ENCODE assay signal across 14 cellular contexts in the genomic region with DNA sequence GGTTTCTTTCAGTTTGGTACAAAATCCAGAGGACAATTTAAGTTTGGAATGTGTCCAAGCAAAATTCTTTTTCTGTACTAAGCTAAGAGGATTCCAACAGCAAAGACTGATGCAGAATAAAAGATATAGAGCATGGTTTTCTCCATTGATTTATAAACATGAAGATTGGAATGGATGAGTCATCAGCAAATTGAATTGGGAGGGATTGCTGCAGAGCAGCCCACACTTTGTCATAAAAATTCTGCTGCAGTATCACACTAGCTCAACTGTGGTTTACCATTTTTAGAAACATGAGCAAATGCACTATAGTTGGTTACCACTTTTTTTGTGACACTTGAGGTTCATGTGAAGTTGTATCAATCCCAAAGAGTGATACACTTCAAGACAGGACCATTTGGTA.
DNase-seq lines count a peak whose midpoint lies in the region; ATAC-seq lines count a peak whose summit lies in the region.
"Had no signal": no experiment of that assay in that cellular context is flagged by ENCODE, and none has a peak within 500 bp of the region (broad histone marks: within the 10 kb centered on the region; RNA-seq: fewer than 3 reads in every experiment).

No MANE protein-coding gene starts in this region.

- no peak overlapping the region for H3K4me3 Mint-ChIP-seq in stimulated activated naive CD8-positive, alpha-beta T cell treated with anti-CD3 and anti-CD28 coated beads, Interleukin-15, amount 100 ng/mL, for 72 hours
- H3K4me3 Mint-ChIP-seq: activated CD4-positive, alpha-beta T cell treated with anti-CD3 and anti-CD28 coated beads, Interleukin-2, amount 10 ng/mL, durations not matched to agents 7 days and 5 days; activated naive CD4-positive, alpha-beta T cell treated with anti-CD3 and anti-CD28 coated beads, Interleukin-2, amount 50 U/mL, for 24 hours had no signal

- H3K4me3 ChIP-seq in adipocyte (ENCODE audit: low read length), result no peak overlapping the region
- H3K4me3 ChIP-seq: thoracic aorta had no signal

- H3K27me3 ChIP-seq in adipocyte (replicated peaks; ENCODE audit: control insufficient read depth, insufficient read depth, low read length), result no peaks in the 10 kb centered on the region

- peaks cover 40% of the 10 kb centered on the region for H3K4me1 ChIP-seq in adipocyte (ENCODE audit: control insufficient read depth, insufficient read depth, low read length)

- no peaks in the 10 kb centered on the region for H3K4me1 Mint-ChIP-seq in stimulated activated naive CD8-positive, alpha-beta T cell treated with anti-CD3 and anti-CD28 coated beads, Interleukin-15, amount 100 ng/mL, for 72 hours
- H3K4me1 Mint-ChIP-seq: activated CD4-positive, alpha-beta T cell treated with anti-CD3 and anti-CD28 coated beads, Interleukin-2, amount 10 ng/mL, durations not matched to agents 7 days and 5 days; activated naive CD4-positive, alpha-beta T cell treated with anti-CD3 and anti-CD28 coated beads, Interleukin-2, amount 50 U/mL, for 24 hours had no signal

- no peaks in the 10 kb centered on the region for H3K36me3 ChIP-seq in adipocyte (ENCODE audit: control insufficient read depth, insufficient read depth, low read length, severe bottlenecking)
- H3K36me3 ChIP-seq: neutrophil, thoracic aorta had no signal

- DNase-seq in stimulated activated naive CD8-positive, alpha-beta T cell treated with anti-CD3 and anti-CD28 coated beads, Interleukin-15, amount 100 ng/mL, for 72 hours, result no peak
- no peak for DNase-seq in stimulated activated naive CD8-positive, alpha-beta T cell treated with anti-CD3 and anti-CD28 coated beads, Interleukin-15, Interleukin-2, amounts not matched to agents 100 U/mL and 50 U/mL, for 24 hours
- DNase-seq in adipocyte (ENCODE audit: low read depth), result peak; percentile 80
- peak; percentile 70 for DNase-seq in inferior parietal cortex (ENCODE audit: extremely low spot score)
- no peak for DNase-seq in effector CD8-positive, alpha-beta T cell (lab: John Stamatoyannopoulos, UW)
- no peak for DNase-seq in SW 1271 (lab: John Stamatoyannopoulos, UW)
- DNase-seq: activated CD4-positive, alpha-beta T cell treated with anti-CD3 and anti-CD28 coated beads, Interleukin-2, amount 10 ng/mL, durations not matched to agents 7 days and 5 days; NCI-H2227 treated with DMSO at 0.1 percent for 48 hours had no signal

- peak overlapping the region; percentile 21 for H3K9ac ChIP-seq in adipocyte (ENCODE audit: low read length)

- H3K9me3 ChIP-seq in adipocyte (ENCODE audit: control insufficient read depth, low read length), result no peaks in the 10 kb centered on the region
- H3K9me3 ChIP-seq: neutrophil, thoracic aorta had no signal

- peaks cover 19% of the 10 kb centered on the region for H3K27me3 Mint-ChIP-seq in stimulated activated naive CD8-positive, alpha-beta T cell treated with anti-CD3 and anti-CD28 coated beads, Interleukin-15, amount 100 ng/mL, for 72 hours

- no peak overlapping the region for H3K27ac Mint-ChIP-seq in stimulated activated naive CD8-positive, alpha-beta T cell treated with anti-CD3 and anti-CD28 coated beads, Interleukin-15, amount 100 ng/mL, for 72 hours
- H3K27ac Mint-ChIP-seq: activated CD4-positive, alpha-beta T cell treated with anti-CD3 and anti-CD28 coated beads, Interleukin-2, amount 10 ng/mL, durations not matched to agents 7 days and 5 days; activated naive CD4-positive, alpha-beta T cell treated with anti-CD3 and anti-CD28 coated beads, Interleukin-2, amount 50 U/mL, for 24 hours had no signal

- ATAC-seq in stimulated activated naive CD8-positive, alpha-beta T cell treated with anti-CD3 and anti-CD28 coated beads, Interleukin-15, amount 100 ng/mL, for 72 hours, result peak; percentile 57
- no peak for ATAC-seq in stimulated activated naive CD8-positive, alpha-beta T cell treated with anti-CD3 and anti-CD28 coated beads, Interleukin-15, Interleukin-2, amounts not matched to agents 100 U/mL and 50 U/mL, for 24 hours
- ATAC-seq in GM21360 (IDR thresholded peaks at IDR 0.05; ENCODE audit: unreplicated experiment) (no peak), HG03196 (IDR thresholded peaks at IDR 0.05; ENCODE audit: unreplicated experiment) (no peak)
- ATAC-seq: HepG2 had no signal

- H3K9me3 Mint-ChIP-seq in stimulated activated naive CD8-positive, alpha-beta T cell treated with anti-CD3 and anti-CD28 coated beads, Interleukin-15, amount 100 ng/mL, for 72 hours, result no peaks in the 10 kb centered on the region
- H3K9me3 Mint-ChIP-seq: activated CD4-positive, alpha-beta T cell treated with anti-CD3 and anti-CD28 coated beads, Interleukin-2, amount 10 ng/mL, durations not matched to agents 7 days and 5 days; activated naive CD4-positive, alpha-beta T cell treated with anti-CD3 and anti-CD28 coated beads, Interleukin-2, amount 50 U/mL, for 24 hours had no signal

Comparison
In these comparisons a context has a peak if more than half of its experiments do, and no peak if none do; other contexts are left out.
1. DNase-seq: peak in adipocyte (single experiment) and inferior parietal cortex (single experiment); none in stimulated activated naive CD8-positive, alpha-beta T cell treated with anti-CD3 and anti-CD28 coated beads, Interleukin-15, amount 100 ng/mL, for 72 hours (0 of 2), stimulated activated naive CD8-positive, alpha-beta T cell treated with anti-CD3 and anti-CD28 coated beads, Interleukin-15, Interleukin-2, amounts not matched to agents 100 U/mL and 50 U/mL, for 24 hours (single experiment), effector CD8-positive, alpha-beta T cell (single experiment) and SW 1271 (0 of 2).